ENCODE assay signal across 14 cellular contexts in the genomic region with DNA sequence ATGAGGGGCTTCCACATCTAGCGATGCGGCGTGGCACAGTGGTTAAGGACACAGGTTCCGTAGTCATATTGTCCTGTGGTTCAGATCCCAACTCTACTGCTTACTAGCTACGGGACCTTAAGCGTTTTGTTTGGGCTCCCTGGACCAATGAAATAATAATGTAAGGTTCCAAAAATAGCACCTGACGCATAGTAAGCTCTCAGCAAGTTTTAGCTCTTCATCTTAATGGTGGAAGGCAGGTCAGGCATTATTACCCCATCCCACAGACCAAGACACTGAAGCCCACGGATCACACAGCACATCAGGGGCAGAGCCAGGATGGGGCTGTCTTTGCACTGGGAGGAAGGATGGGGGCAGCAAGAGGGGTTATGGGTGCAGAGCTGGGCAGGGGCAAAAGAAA. TPM values are rescaled to one million over a fixed set of nuclear protein-coding genes. Genes with fewer than 3 reads are reported as not detected.
DNase-seq lines count a peak whose midpoint lies in the region; ATAC-seq, FAIRE-seq and TF ChIP-seq lines count a peak whose summit lies in the region.
"Had no signal": no experiment of that assay in that cellular context is flagged by ENCODE, and none has a peak within 500 bp of the region (broad histone marks: within the 10 kb centered on the region; RNA-seq: fewer than 3 reads in every experiment).

No MANE protein-coding gene starts in this region.

- peaks cover 20% of the 10 kb centered on the region for H3K4me1 Mint-ChIP-seq in activated T-cell treated with anti-CD3 and anti-CD28 coated beads, Interleukin-2, amount 50 U/mL, for 72 hours (ENCODE audit: low read depth)
- H3K4me1 Mint-ChIP-seq in HFFc6 (ENCODE audit: low read depth) (peaks cover 29% of the 10 kb centered on the region), progenitor cell of endocrine pancreas (ENCODE audit: low read depth) (no peaks in the 10 kb centered on the region)

- TF ChIP-seq CTCF in HFFc6 (IDR thresholded peaks at IDR 0.05) (no peak), GM12878 (IDR thresholded peaks at IDR 0.05 in 2 of 3, conservative IDR thresholded peaks at IDR 0.05 in 1 of 3; ENCODE audit: control insufficient read depth in 2 of 3, extremely low read depth in 1 of 3, insufficient read depth in 1 of 3, low read depth in 3 of 3, low read length in 3 of 3) (no peak), progenitor cell of endocrine pancreas (IDR thresholded peaks at IDR 0.05; ENCODE audit: unreplicated experiment) (no peak), upper lobe of left lung (IDR thresholded peaks at IDR 0.05) (no peak)

- no peaks in the 10 kb centered on the region; the same call in 1 of the 2 replicates for H4K20me1 ChIP-seq in GM12878 (ENCODE audit: control insufficient read depth, insufficient read depth)

- no peak for TF ChIP-seq POLR2A in GM12878 (IDR thresholded peaks at IDR 0.05; ENCODE audit: low read depth, low read length)
- no peak for TF ChIP-seq POLR2A in upper lobe of left lung (IDR thresholded peaks at IDR 0.05)

- H3K27ac ChIP-seq in GM12878 (ENCODE audit: control insufficient read depth, insufficient read depth): no peak overlapping the region
- no peak overlapping the region for H3K27ac ChIP-seq in upper lobe of left lung
- H3K27ac ChIP-seq: SK-N-MC had no signal

- no peaks in the 10 kb centered on the region for H3K27me3 Mint-ChIP-seq in activated T-cell treated with anti-CD3 and anti-CD28 coated beads, Interleukin-2, amount 50 U/mL, for 72 hours (ENCODE audit: low read depth)
- H3K27me3 Mint-ChIP-seq in HFFc6 (ENCODE audit: insufficient read depth) (peaks cover 2% of the 10 kb centered on the region; the same call in 1 of the 2 replicates), progenitor cell of endocrine pancreas (no peaks in the 10 kb centered on the region)
- H3K27me3 Mint-ChIP-seq: activated B cell treated with CpG ODN at 0.5 μM for 24 hours had no signal

- CTCF ChIA-PET in GM12878 (lab: Yijun Ruan, JAX): interaction anchor here (0.6 to 5.6 kb wide), 35 partner anchors 9 to 711 kb away, joined by 3 to 48 read pairs (median 4); a partner anchor contains a TSS

- RAD21 ChIA-PET in GM12878 (lab: Charles Lee; ENCODE audit: unreplicated experiment): interaction anchor here (0.6 to 2.0 kb wide), 18 partner anchors 9 to 488 kb away, joined by 3 to 24 read pairs (median 4); a partner anchor contains a TSS

- H3K4me1 ChIP-seq in GM12878 (ENCODE audit: control insufficient read depth, insufficient read depth, low read length) (no peaks in the 10 kb centered on the region), upper lobe of left lung (peaks cover 0 to 13% (median 6%) of the 10 kb centered on the region in 4 donors)

- no peak for TF ChIP-seq EP300 in GM12878 (IDR thresholded peaks at IDR 0.05; ENCODE audit: borderline replicate concordance in 1 of 2, control insufficient read depth in 1 of 2, low read depth in 2 of 2, low read length in 2 of 2)
- no peak for TF ChIP-seq EP300 in upper lobe of left lung (IDR thresholded peaks at IDR 0.05)

- H3K4me3 ChIP-seq in GM12878 (no peak overlapping the region), upper lobe of left lung (no peak overlapping the region)

- no TSS peak for BruUV-seq in GM12878 (replicated peaks; lab: Mats Ljungman, UMichigan)

- peak in 1 of 2 donors; percentile 5 for ATAC-seq in activated T-cell treated with anti-CD3 and anti-CD28 coated beads, Interleukin-2, amount 50 U/mL, for 72 hours (replicated peaks in 1 of 2)
- peak; percentile 18 for ATAC-seq in GM12878
- ATAC-seq in upper lobe of left lung (ENCODE audit: low FRiP score in 2 of 2): no peak
- no peak for ATAC-seq in GM18858 (IDR thresholded peaks at IDR 0.05; ENCODE audit: unreplicated experiment)

- in situ Hi-C loops in GM12878 (cut with MboI): no loop called here

- POLR2A ChIA-PET in GM12878 (lab: Charles Lee): interaction anchor here (0.6 to 2.0 kb wide), 3 partner anchors 16 to 822 kb away, joined by 3 to 8 read pairs (median 6); a partner anchor contains a TSS

- no peak overlapping the region for H3K4me2 ChIP-seq in GM12878 (ENCODE audit: control insufficient read depth, insufficient read depth)

- no peak overlapping the region for H2AFZ ChIP-seq in GM12878 (ENCODE audit: control insufficient read depth, low read depth, low read length)

- peak overlapping the region; percentile 58 for H3K27ac Mint-ChIP-seq in activated T-cell treated with anti-CD3 and anti-CD28 coated beads, Interleukin-2, amount 50 U/mL, for 72 hours
- H3K27ac Mint-ChIP-seq in HFFc6: no peak overlapping the region
- H3K27ac Mint-ChIP-seq in progenitor cell of endocrine pancreas: peak overlapping the region; percentile 21

- H3K9me3 ChIP-seq in GM12878 (replicated peaks; ENCODE audit: control insufficient read depth, insufficient read depth, low read length) (no peaks in the 10 kb centered on the region), upper lobe of left lung (no peaks in the 10 kb centered on the region)

- no peak for TF ChIP-seq RAD21 in GM12878 (IDR thresholded peaks at IDR 0.05; ENCODE audit: insufficient read depth, low read depth, low read length)

- H3K36me3 Mint-ChIP-seq in activated T-cell treated with anti-CD3 and anti-CD28 coated beads, Interleukin-2, amount 50 U/mL, for 72 hours (ENCODE audit: insufficient read depth in 2 of 2): no peaks in the 10 kb centered on the region
- H3K36me3 Mint-ChIP-seq in HFFc6 (ENCODE audit: low read depth) (no peaks in the 10 kb centered on the region), progenitor cell of endocrine pancreas (ENCODE audit: insufficient read depth) (no peaks in the 10 kb centered on the region)

- no peak for DNase-seq in activated T-cell treated with anti-CD3 and anti-CD28 coated beads, Interleukin-2, amount 50 U/mL, for 72 hours
- no peak for DNase-seq in activated T-cell treated with anti-CD3 and anti-CD28 coated beads, Interleukin-2, amount 50 U/mL, for 1 hour
- DNase-seq in HFFc6: no peak
- DNase-seq in GM12878 (ENCODE audit: low read depth, low spot score): no peak
- DNase-seq in progenitor cell of endocrine pancreas (ENCODE audit: low spot score, unreplicated experiment): no peak
- no peak for DNase-seq in upper lobe of left lung
- no peak for DNase-seq in cortex of kidney (lab: John Stamatoyannopoulos, UW)

- H3K27me3 ChIP-seq in GM12878 (replicated peaks in 1 of 2; ENCODE audit: control insufficient read depth in 2 of 2, insufficient read depth in 2 of 2, low read length in 1 of 2): no peaks in the 10 kb centered on the region
- no peaks in the 10 kb centered on the region for H3K27me3 ChIP-seq in upper lobe of left lung

- H3K36me3 ChIP-seq in GM12878 (ENCODE audit: control insufficient read depth in 2 of 2, insufficient read depth in 2 of 2, low read length in 1 of 2) (no peaks in the 10 kb centered on the region), upper lobe of left lung (no peaks in the 10 kb centered on the region)

- intact Hi-C loops in GM12878 (cut with micrococcal nuclease; ENCODE audit: unreplicated experiment): loop anchor here (1.0 to 10.0 kb wide), 6 partner anchors 68 to 483 kb away; a partner anchor contains a TSS

- peak overlapping the region in 1 of 2 donors; percentile 45 for H3K4me3 Mint-ChIP-seq in activated T-cell treated with anti-CD3 and anti-CD28 coated beads, Interleukin-2, amount 50 U/mL, for 72 hours
- H3K4me3 Mint-ChIP-seq in HFFc6 (peak overlapping the region; percentile 77; the same call in 1 of the 2 replicates), progenitor cell of endocrine pancreas (ENCODE audit: low read depth) (no peak overlapping the region)
- H3K4me3 Mint-ChIP-seq: activated T-cell treated with anti-CD3 and anti-CD28 coated beads, Interleukin-2, amount 50 U/mL, for 4 hours had no signal

- no peaks in the 10 kb centered on the region for H3K79me2 ChIP-seq in GM12878 (ENCODE audit: control insufficient read depth, insufficient read depth, low read length)

- WGBS in GM12878 (ENCODE audit: insufficient coverage, insufficient replicate concordance, low lambda C conversion rate, missing lambda C conversion rate): 51% methylated on average over 8 of the region's 8 CpGs
- 75 to 78% methylated on average over 8 of the region's 8 CpGs for WGBS in upper lobe of left lung, 2 donors

- SMC1A ChIA-PET in GM12878 (lab: Charles Lee; ENCODE audit: uncharacterized antibody, unreplicated experiment): interaction anchor here (0.7 to 3.6 kb wide), 25 partner anchors 8 to 485 kb away, joined by 3 to 23 read pairs (median 4); a partner anchor contains a TSS

- H3K9ac ChIP-seq in GM12878 (ENCODE audit: control insufficient read depth, insufficient read depth, low read length): no peak overlapping the region

- FAIRE-seq in GM12878 (lab: Jason Lieb, UNC): no peak
- FAIRE-seq: D721Med had no signal

- no peaks in the 10 kb centered on the region for H3K9me3 Mint-ChIP-seq in activated T-cell treated with anti-CD3 and anti-CD28 coated beads, Interleukin-2, amount 50 U/mL, for 72 hours
- H3K9me3 Mint-ChIP-seq in HFFc6 (no peaks in the 10 kb centered on the region), progenitor cell of endocrine pancreas (ENCODE audit: low read depth) (no peaks in the 10 kb centered on the region)
- H3K9me3 Mint-ChIP-seq: activated B cell treated with CpG ODN at 0.5 μM for 24 hours; activated T-cell treated with anti-CD3 and anti-CD28 coated beads, Interleukin-2, amount 50 U/mL, for 4 hours had no signal

RNA-seq across cellular contexts. Expression of a gene that starts 13.0 kb away (rescaled TPM):
- 1 to 10 TPM in 1 of 2 donors, under 1 TPM in 1; 0.53 to 1.1 TPM for total RNA-seq in activated T-cell treated with anti-CD3 and anti-CD28 coated beads, Interleukin-2, amount 50 U/mL, for 72 hours
- total RNA-seq in HFFc6 (2021; fragmentation: NEBNext Ultra II Directional; extraction: Animal tissue kit (Norgen Biotek cat#: 25700)): under 1 TPM in 4 of 6 experiments, not detected in 2; 0.11 to 0.25 (median 0.17) TPM
- 0.56 and 0.61 TPM in 2 replicates for total RNA-seq in GM12878 (2013; cell fraction: nucleolus; rRNA removed)
- total RNA-seq in GM12878 (2014; rRNA removed): not detected in 2 replicates
- total RNA-seq in GM12878 (2014; rRNA removed; fragmentation: Illumina TruSeq; extraction: Trizol): not detected in 2 replicates
- total RNA-seq in GM12878 (2021): not detected in 2 replicates
- polyA plus RNA-seq in GM12878 (2011; ENCODE audit: low read depth): not detected
- polyA plus RNA-seq in GM12878 (2011; rRNA removed): 0.76 and 0.86 TPM in 2 replicates
- polyA plus RNA-seq in GM12878 (2011; cell fraction: cytosol; rRNA removed): 0.33 and 0.34 TPM in 2 replicates
- polyA plus RNA-seq in GM12878 (2011; cell fraction: nucleus; rRNA removed): 1.1 and 1.3 TPM in 2 replicates
- polyA plus RNA-seq in GM12878 (2012): 0.14 and 0.26 TPM in 2 replicates
- polyA plus RNA-seq in GM12878 (2014; fragmentation: Illumina TruSeq; extraction: Trizol): 0.07 TPM in 1 of 2 replicates, not detected in the other
- not detected for polyA plus RNA-seq in GM12878 (2014; fragmentation: Nextera tagmentation; extraction: Ambion mirVana)
- 0.15 TPM in 1 of 2 replicates, not detected in the other for polyA plus RNA-seq in GM12878 (2014; rRNA removed)
- polyA plus RNA-seq in GM12878 (2016; fragmentation: Nextera tagmentation; extraction: Ambion mirVana): not detected
- 0.21 TPM in 1 of 2 replicates, not detected in the other for polyA minus RNA-seq in GM12878 (2011; rRNA and poly(A)+ RNA removed)
- polyA minus RNA-seq in GM12878 (2011; cell fraction: cytosol; rRNA and poly(A)+ RNA removed): not detected in 2 replicates
- 0.60 TPM in 1 of 2 replicates, not detected in the other for polyA minus RNA-seq in GM12878 (2011; cell fraction: nucleus; rRNA and poly(A)+ RNA removed)
- total RNA-seq in progenitor cell of endocrine pancreas: 1.1 and 1.4 TPM in 2 replicates
- 10 to 100 TPM in 2 of 6 donors, 1 to 10 TPM in 3, under 1 TPM in 1; 0.49 to 16.5 (median 6.3) TPM for total RNA-seq in upper lobe of left lung
- total RNA-seq: activated B cell treated with CpG ODN at 0.5 μM for 24 hours, dermis microvascular lymphatic vessel endothelial cell, osteocyte had no signal

RNA-seq across cellular contexts. Expression of a gene that starts 18.8 kb away (rescaled TPM):
- total RNA-seq in activated T-cell treated with anti-CD3 and anti-CD28 coated beads, Interleukin-2, amount 50 U/mL, for 72 hours: 100 to 1,000 TPM; 152 to 198 TPM
- 1 to 10 TPM; 6.4 to 9.9 (median 8.0) TPM for total RNA-seq in HFFc6 (2021; fragmentation: NEBNext Ultra II Directional; extraction: Animal tissue kit (Norgen Biotek cat#: 25700))
- 59.6 and 64.1 TPM in 2 replicates for total RNA-seq in GM12878 (2013; cell fraction: nucleolus; rRNA removed)
- total RNA-seq in GM12878 (2014; rRNA removed): 31.1 and 34.0 TPM in 2 replicates
- 32.9 and 36.0 TPM in 2 replicates for total RNA-seq in GM12878 (2014; rRNA removed; fragmentation: Illumina TruSeq; extraction: Trizol)
- 224 and 237 TPM in 2 replicates for total RNA-seq in GM12878 (2021)
- 127 TPM for polyA plus RNA-seq in GM12878 (2011; ENCODE audit: low read depth)
- 27.6 and 52.2 TPM in 2 replicates for polyA plus RNA-seq in GM12878 (2011; rRNA removed)
- 146 and 147 TPM in 2 replicates for polyA plus RNA-seq in GM12878 (2011; cell fraction: cytosol; rRNA removed)
- 71.7 and 83.1 TPM in 2 replicates for polyA plus RNA-seq in GM12878 (2011; cell fraction: nucleus; rRNA removed)
- 196 and 231 TPM in 2 replicates for polyA plus RNA-seq in GM12878 (2012)
- polyA plus RNA-seq in GM12878 (2014; fragmentation: Illumina TruSeq; extraction: Trizol): 122 and 187 TPM in 2 replicates
- polyA plus RNA-seq in GM12878 (2014; fragmentation: Nextera tagmentation; extraction: Ambion mirVana): 100 to 1,000 TPM; 122 to 134 TPM
- 158 and 175 TPM in 2 replicates for polyA plus RNA-seq in GM12878 (2014; rRNA removed)
- polyA plus RNA-seq in GM12878 (2016; fragmentation: Nextera tagmentation; extraction: Ambion mirVana): 100 to 1,000 TPM; 228 to 248 TPM
- 116 and 196 TPM in 2 replicates for polyA minus RNA-seq in GM12878 (2011; rRNA and poly(A)+ RNA removed)
- 109 TPM in 2 replicates for polyA minus RNA-seq in GM12878 (2011; cell fraction: cytosol; rRNA and poly(A)+ RNA removed)
- polyA minus RNA-seq in GM12878 (2011; cell fraction: nucleus; rRNA and poly(A)+ RNA removed): 77.9 and 115 TPM in 2 replicates
- total RNA-seq in progenitor cell of endocrine pancreas: 89.9 and 103 TPM in 2 replicates
- 100 to 1,000 TPM in 3 of 6 donors, 10 to 100 TPM in 3; 76.5 to 118 (median 98.3) TPM for total RNA-seq in upper lobe of left lung

RNA-seq across cellular contexts. Expression of a gene that starts 45.0 kb away (rescaled TPM):
- 1 to 10 TPM; 3.7 to 5.4 TPM for total RNA-seq in activated T-cell treated with anti-CD3 and anti-CD28 coated beads, Interleukin-2, amount 50 U/mL, for 72 hours
- total RNA-seq in HFFc6 (2021; fragmentation: NEBNext Ultra II Directional; extraction: Animal tissue kit (Norgen Biotek cat#: 25700)): under 1 TPM; 0.10 to 0.62 (median 0.39) TPM
- total RNA-seq in GM12878 (2013; cell fraction: nucleolus; rRNA removed): 4.5 and 7.8 TPM in 2 replicates
- total RNA-seq in GM12878 (2014; rRNA removed) (0.71 and 1.4 TPM in 2 replicates), GM12878 (2014; rRNA removed; fragmentation: Illumina TruSeq; extraction: Trizol) (0.88 and 0.94 TPM in 2 replicates), GM12878 (2021) (1.1 and 1.6 TPM in 2 replicates), progenitor cell of endocrine pancreas (4.3 and 5.2 TPM in 2 replicates), upper lobe of left lung (1 to 10 TPM; 1.2 to 5.2 (median 2.4) TPM)
- polyA plus RNA-seq in GM12878 (2011; ENCODE audit: low read depth): 0.58 TPM
- polyA plus RNA-seq in GM12878 (2011; rRNA removed) (0.53 and 1.2 TPM in 2 replicates), GM12878 (2014; fragmentation: Illumina TruSeq; extraction: Trizol) (0.14 and 0.94 TPM in 2 replicates), GM12878 (2014; fragmentation: Nextera tagmentation; extraction: Ambion mirVana) (under 1 TPM; 0.02 to 0.19 TPM), GM12878 (2014; rRNA removed) (1.5 and 1.9 TPM in 2 replicates), GM12878 (2016; fragmentation: Nextera tagmentation; extraction: Ambion mirVana) (under 1 TPM; 0.23 to 0.58 TPM)
- polyA plus RNA-seq in GM12878 (2011; cell fraction: cytosol; rRNA removed): 0.58 and 0.89 TPM in 2 replicates
- 4.3 and 7.3 TPM in 2 replicates for polyA plus RNA-seq in GM12878 (2011; cell fraction: nucleus; rRNA removed)
- 0.66 and 0.85 TPM in 2 replicates for polyA plus RNA-seq in GM12878 (2012)
- 0.66 and 2.3 TPM in 2 replicates for polyA minus RNA-seq in GM12878 (2011; rRNA and poly(A)+ RNA removed)
- 1.7 TPM in 1 of 2 replicates, not detected in the other for polyA minus RNA-seq in GM12878 (2011; cell fraction: cytosol; rRNA and poly(A)+ RNA removed)
- polyA minus RNA-seq in GM12878 (2011; cell fraction: nucleus; rRNA and poly(A)+ RNA removed): 3.0 and 5.2 TPM in 2 replicates
